ENCODE assay signal across 1 cellular context in genomic region chr11:57530596-57531507, GRCh38.
TF ChIP-seq lines count a peak whose summit lies in the region.

Gene TIMM10, minus strand, starts transcription at chr11:57530754. Its CDS starts 565 bp downstream, at chr11:57530189.

TF ChIP-seq in H1, 55 proteins besides CTCF, POLR2A, EP300 and RAD21 (continued from another document):
- TF ChIP-seq NANOG (IDR thresholded peaks at IDR 0.05; ENCODE audit: insufficient read depth, low read depth, low read length, poor library complexity, severe bottlenecking) (no peak), EGR1 (IDR thresholded peaks at IDR 0.05; ENCODE audit: borderline replicate concordance, low read depth, low read length) (peak; percentile 98), SP2 (IDR thresholded peaks at IDR 0.05; ENCODE audit: low read length) (peak; percentile 99), TEAD4 (IDR thresholded peaks at IDR 0.05; ENCODE audit: low read depth, low read length) (peak; percentile 53; the same call in 1 of the 2 replicates), EZH2 (IDR thresholded peaks at IDR 0.05; ENCODE audit: low read depth, low read length, severe bottlenecking) (no peak), E2F6 (IDR thresholded peaks at IDR 0.05) (peak; percentile 73), KDM5A (IDR thresholded peaks at IDR 0.05; ENCODE audit: low read length) (0 out of 2 replicates have a peak, but pooled peaks have one; percentile 10), HDAC2 (IDR thresholded peaks at IDR 0.05; ENCODE audit: borderline replicate concordance in 1 of 2, low read depth in 2 of 2, low read length in 2 of 2) (peak in 1 of 2 experiments; percentile 69; a peak in 1 of 4 replicates), GABPA (IDR thresholded peaks at IDR 0.05; ENCODE audit: borderline replicate concordance, insufficient read depth, low read length) (peak; percentile 69; the same call in 1 of the 2 replicates), SIX5 (IDR thresholded peaks at IDR 0.05; ENCODE audit: low read depth, low read length) (peak; percentile 7; the same call in 1 of the 2 replicates), BACH1 (IDR thresholded peaks at IDR 0.05; ENCODE audit: low read length) (peak; percentile 45), POLR2AphosphoS5 (IDR thresholded peaks at IDR 0.05; ENCODE audit: low read depth, low read length) (peak; percentile 43), TAF1 (IDR thresholded peaks at IDR 0.05; ENCODE audit: low read depth, low read length) (peak; percentile 68; the same call in 1 of the 2 replicates), PHF8 (conservative IDR thresholded peaks at IDR 0.05; ENCODE audit: low read depth, low read length) (peak; percentile 53), SIN3A (conservative IDR thresholded peaks at IDR 0.05 in 1 of 2, IDR thresholded peaks at IDR 0.05 in 1 of 2; ENCODE audit: low read depth in 1 of 2, low read length in 2 of 2) (peak; percentile 80 to 95), KDM4A (IDR thresholded peaks at IDR 0.05; ENCODE audit: low read depth, low read length, severe bottlenecking) (no peak), YY1 (IDR thresholded peaks at IDR 0.05; ENCODE audit: low read depth, low read length) (peak; percentile 7; the same call in 1 of the 2 replicates), GTF2F1 (IDR thresholded peaks at IDR 0.05; ENCODE audit: borderline replicate concordance, low read depth, low read length) (no peak), MAX (IDR thresholded peaks at IDR 0.05) (peak; percentile 76; the same call in 1 of the 2 replicates), TBP (IDR thresholded peaks at IDR 0.05; ENCODE audit: low read depth, low read length) (peak; percentile 66), SUZ12 (IDR thresholded peaks at IDR 0.05; ENCODE audit: low read length) (no peak), SP1 (IDR thresholded peaks at IDR 0.05; ENCODE audit: low read depth, low read length) (peak; percentile 72), RNF2 (IDR thresholded peaks at IDR 0.05; ENCODE audit: borderline replicate concordance, low read depth, low read length, missing control alignments, poor library complexity, severe bottlenecking) (no peak), CREB1 (IDR thresholded peaks at IDR 0.05) (peak; percentile 27; the same call in 1 of the 2 replicates), JUND (IDR thresholded peaks at IDR 0.05; ENCODE audit: low read length) (no peak), USF2 (IDR thresholded peaks at IDR 0.05; ENCODE audit: low read length) (no peak), HDAC6 (IDR thresholded peaks at IDR 0.05; ENCODE audit: low read depth, low read length) (no peak), SAP30 (IDR thresholded peaks at IDR 0.05; ENCODE audit: insufficient read depth, insufficient replicate concordance, low read length) (peak; percentile 5), BCL11A (IDR thresholded peaks at IDR 0.05; ENCODE audit: low read depth in 2 of 2, low read length in 2 of 2) (no peak), ASH2L (IDR thresholded peaks at IDR 0.05; ENCODE audit: low read length) (peak; percentile 79), SIRT6 (IDR thresholded peaks at IDR 0.05; ENCODE audit: low read length) (no peak)
